ENCODE assay signal across 8 cellular contexts in the genomic region with DNA sequence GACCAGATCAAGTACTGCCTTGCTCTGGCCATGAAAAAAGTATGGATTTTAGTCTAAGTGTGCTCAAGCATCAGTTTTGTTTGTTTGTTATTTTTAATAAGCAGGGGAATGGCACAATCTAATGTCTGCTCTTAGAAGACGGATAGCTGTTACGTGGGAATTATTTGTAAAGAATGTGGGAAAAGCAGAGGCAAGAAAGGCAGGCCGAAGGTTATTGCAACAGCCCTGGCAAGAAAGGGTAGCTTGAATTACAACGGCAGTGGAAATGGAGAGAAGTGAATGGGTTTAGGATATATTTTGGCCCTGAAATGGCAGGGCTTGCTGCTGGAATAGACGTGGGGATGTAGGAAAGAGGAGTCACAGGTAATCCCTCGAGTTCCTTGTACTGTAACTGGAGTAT. TPM values are rescaled to one million over a fixed set of nuclear protein-coding genes. Genes with fewer than 3 reads are reported as not detected.
DNase-seq lines count a peak whose midpoint lies in the region; ATAC-seq lines count a peak whose summit lies in the region.

No MANE protein-coding gene starts in this region.

- H3K27me3 Mint-ChIP-seq in activated CD4-positive, alpha-beta T cell treated with anti-CD3 and anti-CD28 coated beads for 36 hours: no peaks in the 10 kb centered on the region
- no peaks in the 10 kb centered on the region for H3K27me3 Mint-ChIP-seq in activated naive CD8-positive, alpha-beta T cell treated with anti-CD3 and anti-CD28 coated beads, Interleukin-2, amount 50 U/mL, for 24 hours

- no peaks in the 10 kb centered on the region for H3K9me3 ChIP-seq in subcutaneous abdominal adipose tissue (ENCODE audit: control insufficient read depth in 5 of 5, low read length in 5 of 5)

- no peak for ATAC-seq in activated CD4-positive, alpha-beta T cell treated with anti-CD3 and anti-CD28 coated beads for 36 hours
- ATAC-seq in activated naive CD8-positive, alpha-beta T cell treated with anti-CD3 and anti-CD28 coated beads, Interleukin-2, amount 50 U/mL, for 24 hours: no peak

- intact Hi-C loops in activated CD4-positive, alpha-beta T cell treated with anti-CD3 and anti-CD28 coated beads for 36 hours (cut with DNase I, micrococcal nuclease): loop anchor here (1.0 to 10.0 kb wide), 15 partner anchors 11 to 1888 kb away; partner anchors contain the start of genes CAMKK1 (in 1 of the 2), CTNS (in 1 of the 2), CYB5D2 (in 1 of the 2) and EMC6 (in 1 of the 2)

- H3K27ac Mint-ChIP-seq in activated CD4-positive, alpha-beta T cell treated with anti-CD3 and anti-CD28 coated beads for 36 hours: peak overlapping the region; percentile 93
- H3K27ac Mint-ChIP-seq in activated naive CD8-positive, alpha-beta T cell treated with anti-CD3 and anti-CD28 coated beads, Interleukin-2, amount 50 U/mL, for 24 hours: peak overlapping the region; percentile 66

- no peaks in the 10 kb centered on the region for H3K9me3 Mint-ChIP-seq in activated CD4-positive, alpha-beta T cell treated with anti-CD3 and anti-CD28 coated beads for 36 hours (ENCODE audit: low read depth)
- no peaks in the 10 kb centered on the region for H3K9me3 Mint-ChIP-seq in activated naive CD8-positive, alpha-beta T cell treated with anti-CD3 and anti-CD28 coated beads, Interleukin-2, amount 50 U/mL, for 24 hours

- H3K4me3 Mint-ChIP-seq in activated CD4-positive, alpha-beta T cell treated with anti-CD3 and anti-CD28 coated beads for 36 hours: peak overlapping the region; percentile 83
- H3K4me3 Mint-ChIP-seq in activated naive CD8-positive, alpha-beta T cell treated with anti-CD3 and anti-CD28 coated beads, Interleukin-2, amount 50 U/mL, for 24 hours: peak overlapping the region; percentile 95

- peaks cover 0 to 15% (median 14%) of the 10 kb centered on the region in 5 donors for H3K36me3 ChIP-seq in subcutaneous abdominal adipose tissue (ENCODE audit: control insufficient read depth in 5 of 5, insufficient read depth in 5 of 5, low read length in 5 of 5)

- peak overlapping the region; percentile 80 to 99 (median 98) for H3K9ac ChIP-seq in subcutaneous abdominal adipose tissue (ENCODE audit: low read length in 5 of 5)

- peaks cover 8 to 39% (median 34%) of the 10 kb centered on the region in 5 donors for H3K4me1 ChIP-seq in subcutaneous abdominal adipose tissue (ENCODE audit: control insufficient read depth in 5 of 5, insufficient read depth in 5 of 5, low read length in 5 of 5)

- CTCF ChIA-PET in activated CD4-positive, alpha-beta T cell treated with anti-CD3 and anti-CD28 coated beads for 36 hours (lab: Charles Lee): interaction anchor here (0.7 to 2.8 kb wide), 15 partner anchors 9 to 908 kb away, joined by 3 to 22 read pairs (median 4); partner anchors contain the start of gene P2RX5

- peak overlapping the region; percentile 75 to 97 (median 96) for H3K4me3 ChIP-seq in subcutaneous abdominal adipose tissue (ENCODE audit: low read depth in 1 of 5, low read length in 5 of 5)

- no peaks in the 10 kb centered on the region for H3K27me3 ChIP-seq in subcutaneous abdominal adipose tissue (ENCODE audit: control insufficient read depth in 5 of 5, insufficient read depth in 4 of 5, low read length in 5 of 5)

- peak overlapping the region; percentile 92 for H3K27ac ChIP-seq in subcutaneous abdominal adipose tissue (ENCODE audit: low read depth, low read length)

- POLR2A ChIA-PET in activated CD4-positive, alpha-beta T cell treated with anti-CD3 and anti-CD28 coated beads for 36 hours (lab: Charles Lee): interaction anchor here (1.0 to 2.9 kb wide), 3 partner anchors 10 to 28 kb away, joined by 3 to 13 read pairs (median 5); no protein-coding TSS in a partner anchor

- H3K36me3 Mint-ChIP-seq in activated CD4-positive, alpha-beta T cell treated with anti-CD3 and anti-CD28 coated beads for 36 hours (ENCODE audit: low read depth): peaks cover 75% of the 10 kb centered on the region
- H3K36me3 Mint-ChIP-seq in activated naive CD8-positive, alpha-beta T cell treated with anti-CD3 and anti-CD28 coated beads, Interleukin-2, amount 50 U/mL, for 24 hours (ENCODE audit: low read depth): peaks cover 53% of the 10 kb centered on the region

- H3K4me1 Mint-ChIP-seq in activated CD4-positive, alpha-beta T cell treated with anti-CD3 and anti-CD28 coated beads for 36 hours: peaks cover 65% of the 10 kb centered on the region
- H3K4me1 Mint-ChIP-seq in activated naive CD8-positive, alpha-beta T cell treated with anti-CD3 and anti-CD28 coated beads, Interleukin-2, amount 50 U/mL, for 24 hours: peaks cover 68% of the 10 kb centered on the region

- no peak for DNase-seq in activated CD4-positive, alpha-beta T cell treated with anti-CD3 and anti-CD28 coated beads for 36 hours
- no peak for DNase-seq in activated CD4-positive, alpha-beta T cell treated with anti-CD3 and anti-CD28 coated beads for 4 hours
- DNase-seq in activated naive CD8-positive, alpha-beta T cell treated with anti-CD3 and anti-CD28 coated beads, Interleukin-2, amount 50 U/mL, for 24 hours: no peak
- DNase-seq in iris pigment epithelial cell (ENCODE audit: low read depth): peak; percentile 49
- no peak for DNase-seq in NCI-H510A treated with DMSO at 0.1 percent for 48 hours (lab: John Stamatoyannopoulos, UW)
- no peak for DNase-seq in NCI-H2227 treated with DMSO at 0.1 percent for 48 hours (lab: John Stamatoyannopoulos, UW)
- no peak for DNase-seq in kidney tubule cell (ENCODE audit: low spot score)

RNA-seq across cellular contexts. Expression of gene HASPIN, which starts 1.0 kb away (rescaled TPM):
- total RNA-seq in activated CD4-positive, alpha-beta T cell treated with anti-CD3 and anti-CD28 coated beads for 36 hours: 10 to 100 TPM; 21.0 to 25.2 TPM

RNA-seq across cellular contexts. Expression of gene P2RX5, which starts 26.8 kb away (rescaled TPM):
- 10 to 100 TPM; 69.7 to 77.5 TPM for total RNA-seq in activated CD4-positive, alpha-beta T cell treated with anti-CD3 and anti-CD28 coated beads for 36 hours

RNA-seq across cellular contexts. Expression of gene EMC6, which starts 54.1 kb away (rescaled TPM):
- total RNA-seq in activated CD4-positive, alpha-beta T cell treated with anti-CD3 and anti-CD28 coated beads for 36 hours: 10 to 100 TPM; 43.6 to 44.3 TPM

RNA-seq across cellular contexts. Expression of gene TAX1BP3, which starts 54.3 kb away (rescaled TPM):
- 10 to 100 TPM; 12.0 to 14.6 TPM for total RNA-seq in activated CD4-positive, alpha-beta T cell treated with anti-CD3 and anti-CD28 coated beads for 36 hours
